1 cellular context compared by ENCODE assay signal in the genomic region with DNA sequence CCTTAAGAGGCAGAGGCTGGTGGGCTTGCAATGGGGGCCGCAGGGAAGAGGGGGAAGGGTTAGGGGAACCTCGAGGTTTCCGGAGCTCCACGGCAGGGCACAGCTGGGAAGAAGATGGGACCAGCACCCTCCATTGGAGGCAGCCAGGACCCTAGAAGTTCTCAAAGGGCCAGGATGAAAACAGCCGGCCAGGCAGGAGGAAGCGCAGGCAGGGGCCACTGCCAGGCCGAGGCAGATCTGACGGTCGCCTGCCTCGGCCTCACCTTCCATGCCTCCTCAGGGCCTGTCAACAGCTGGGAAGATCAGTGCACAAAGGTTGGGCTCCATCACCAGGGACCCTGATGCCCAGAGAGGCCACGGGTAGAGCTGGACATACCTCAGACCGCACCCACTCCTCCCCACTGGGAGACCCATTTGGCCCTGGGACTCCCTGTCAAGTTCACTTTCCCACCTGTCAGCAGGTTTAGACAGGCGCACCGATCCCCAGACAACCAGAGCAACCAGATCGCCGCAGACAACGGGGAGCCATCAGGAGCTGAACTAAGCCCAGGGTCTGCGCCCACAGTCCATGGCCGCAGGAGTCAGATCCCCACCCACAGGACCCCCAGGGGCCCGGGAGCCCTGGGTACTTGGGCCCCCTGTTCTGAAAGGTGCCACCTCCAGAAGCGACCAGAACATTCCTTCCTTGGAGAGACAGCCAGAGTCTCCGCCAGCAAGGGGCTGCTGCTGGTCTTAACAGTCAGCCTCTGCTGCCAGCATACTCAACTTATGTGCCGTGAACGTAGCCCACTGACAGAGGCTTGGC.
TF ChIP-seq lines count a peak whose summit lies in the region.

No MANE protein-coding gene starts in this region.

TF ChIP-seq in H1, 55 proteins besides CTCF, POLR2A, EP300 and RAD21 (continued from another document):
- TF ChIP-seq RFX5 (IDR thresholded peaks at IDR 0.05; ENCODE audit: borderline replicate concordance, low read depth, low read length) (no peak), TBP (IDR thresholded peaks at IDR 0.05; ENCODE audit: low read depth, low read length) (no peak), EGR1 (IDR thresholded peaks at IDR 0.05; ENCODE audit: borderline replicate concordance, low read depth, low read length) (no peak), SRF (IDR thresholded peaks at IDR 0.05; ENCODE audit: low read depth, low read length) (no peak), BACH1 (IDR thresholded peaks at IDR 0.05; ENCODE audit: low read length) (no peak)
- TF ChIP-seq, protein P1, sequence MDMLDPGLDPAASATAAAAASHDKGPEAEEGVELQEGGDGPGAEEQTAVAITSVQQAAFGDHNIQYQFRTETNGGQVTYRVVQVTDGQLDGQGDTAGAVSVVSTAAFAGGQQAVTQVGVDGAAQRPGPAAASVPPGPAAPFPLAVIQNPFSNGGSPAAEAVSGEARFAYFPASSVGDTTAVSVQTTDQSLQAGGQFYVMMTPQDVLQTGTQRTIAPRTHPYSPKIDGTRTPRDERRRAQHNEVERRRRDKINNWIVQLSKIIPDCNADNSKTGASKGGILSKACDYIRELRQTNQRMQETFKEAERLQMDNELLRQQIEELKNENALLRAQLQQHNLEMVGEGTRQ (IDR thresholded peaks at IDR 0.05; ENCODE audit: low read length): no peak
